1 cellular context compared by ENCODE assay signal in genomic region chr3:48897401-48898376, GRCh38.
TF ChIP-seq lines count a peak whose summit lies in the region.

No MANE protein-coding gene starts in this region.

TF ChIP-seq in HepG2, 621 proteins besides CTCF, POLR2A, EP300 and RAD21 (continued from another document and continues in another):
- TF ChIP-seq KIAA2018 (CRISPR knock-in tag; IDR thresholded peaks at IDR 0.05; ENCODE audit: borderline replicate concordance) (0 out of 2 replicates have a peak, but pooled peaks have one; percentile 51), NFKBIZ (CRISPR knock-in tag; IDR thresholded peaks at IDR 0.05) (no peak), ZEB1 (IDR thresholded peaks at IDR 0.05; ENCODE audit: insufficient replicate concordance, low read depth) (no peak), U2AF1 (optimal IDR thresholded peaks at IDR 0.05; ENCODE audit: low read depth, low read length) (no peak), GTF2F1 (IDR thresholded peaks at IDR 0.05; ENCODE audit: low read length) (no peak), TOPORS (CRISPR knock-in tag; IDR thresholded peaks at IDR 0.05) (no peak), ADNP (CRISPR knock-in tag; IDR thresholded peaks at IDR 0.05) (no peak), SOX5 (CRISPR knock-in tag; IDR thresholded peaks at IDR 0.05; ENCODE audit: borderline replicate concordance) (peak; percentile 34; the same call in 1 of the 2 replicates), ZFYVE20 (CRISPR knock-in tag; IDR thresholded peaks at IDR 0.05; ENCODE audit: borderline replicate concordance, low read depth) (no peak), ZNF567 (CRISPR knock-in tag; IDR thresholded peaks at IDR 0.05; ENCODE audit: borderline replicate concordance) (no peak), PAWR (CRISPR knock-in tag; IDR thresholded peaks at IDR 0.05; ENCODE audit: borderline replicate concordance) (no peak), KDM1A (CRISPR knock-in tag; IDR thresholded peaks at IDR 0.05) (no peak), KLF12 (CRISPR knock-in tag; IDR thresholded peaks at IDR 0.05; ENCODE audit: borderline replicate concordance) (no peak), CERS6 (CRISPR knock-in tag; IDR thresholded peaks at IDR 0.05) (no peak), BRD4 (CRISPR knock-in tag; IDR thresholded peaks at IDR 0.05) (0 out of 2 replicates have a peak, but pooled peaks have one; percentile 49), ZNF75D (CRISPR knock-in tag; IDR thresholded peaks at IDR 0.05; ENCODE audit: borderline replicate concordance) (no peak), RELA (CRISPR knock-in tag; IDR thresholded peaks at IDR 0.05) (no peak), SNRNP70 (IDR thresholded peaks at IDR 0.05; ENCODE audit: low read depth, low read length) (no peak), SOX13 (IDR thresholded peaks at IDR 0.05) (no peak), SOX13 (CRISPR knock-in tag; conservative IDR thresholded peaks at IDR 0.05 in 1 of 2, IDR thresholded peaks at IDR 0.05 in 1 of 2) (peak in 1 of 2 experiments; percentile 53; a peak in 2 of 4 replicates), BHLHE40 (IDR thresholded peaks at IDR 0.05; ENCODE audit: low read length) (no peak), AGO1 (IDR thresholded peaks at IDR 0.05; ENCODE audit: low read depth, low read length, poor library complexity, severe bottlenecking) (no peak), SMARCC2 (IDR thresholded peaks at IDR 0.05) (no peak), GMEB2 (CRISPR knock-in tag; IDR thresholded peaks at IDR 0.05; ENCODE audit: low read depth) (no peak), IKZF1 (IDR thresholded peaks at IDR 0.05) (no peak), ZNF652 (CRISPR knock-in tag; IDR thresholded peaks at IDR 0.05; ENCODE audit: borderline replicate concordance, low read depth) (peak; percentile 60; the same call in 1 of the 2 replicates), HMGXB4 (CRISPR knock-in tag; IDR thresholded peaks at IDR 0.05; ENCODE audit: borderline replicate concordance in 1 of 2, low read depth in 1 of 2) (no peak), ZMYM3 (CRISPR knock-in tag; IDR thresholded peaks at IDR 0.05) (no peak), ZNF124 (CRISPR knock-in tag; IDR thresholded peaks at IDR 0.05) (no peak), RFX5 (IDR thresholded peaks at IDR 0.05; ENCODE audit: low read depth, low read length) (no peak), SATB2 (CRISPR knock-in tag; IDR thresholded peaks at IDR 0.05) (no peak), ASH2L (IDR thresholded peaks at IDR 0.05; ENCODE audit: insufficient read length, low read depth, low read length) (peak; percentile 30), BCL6 (CRISPR knock-in tag; IDR thresholded peaks at IDR 0.05) (peak; percentile 70), ZNF512B (CRISPR knock-in tag; IDR thresholded peaks at IDR 0.05; ENCODE audit: borderline replicate concordance) (no peak), CREBL2 (CRISPR knock-in tag; IDR thresholded peaks at IDR 0.05; ENCODE audit: borderline replicate concordance) (no peak), ZNF737 (CRISPR knock-in tag; IDR thresholded peaks at IDR 0.05; ENCODE audit: borderline replicate concordance) (no peak), ZNF710 (CRISPR knock-in tag; IDR thresholded peaks at IDR 0.05; ENCODE audit: borderline replicate concordance) (no peak), MED1 (CRISPR knock-in tag; IDR thresholded peaks at IDR 0.05) (peak; percentile 45; the same call in 1 of the 2 replicates), TFDP2 (CRISPR knock-in tag; IDR thresholded peaks at IDR 0.05) (no peak), ZNF451 (CRISPR knock-in tag; IDR thresholded peaks at IDR 0.05) (no peak), ZNF556 (CRISPR knock-in tag; IDR thresholded peaks at IDR 0.05; ENCODE audit: borderline replicate concordance) (no peak), KDM6A (CRISPR knock-in tag; IDR thresholded peaks at IDR 0.05; ENCODE audit: low read depth) (0 out of 2 replicates have a peak, but pooled peaks have one; percentile 17), ZNF230 (CRISPR knock-in tag; IDR thresholded peaks at IDR 0.05) (no peak), ETS1 (CRISPR knock-in tag; IDR thresholded peaks at IDR 0.05) (no peak), SNAPC2 (CRISPR knock-in tag; IDR thresholded peaks at IDR 0.05) (no peak)
